23 cellular contexts compared by ENCODE assay signal in the genomic region with DNA sequence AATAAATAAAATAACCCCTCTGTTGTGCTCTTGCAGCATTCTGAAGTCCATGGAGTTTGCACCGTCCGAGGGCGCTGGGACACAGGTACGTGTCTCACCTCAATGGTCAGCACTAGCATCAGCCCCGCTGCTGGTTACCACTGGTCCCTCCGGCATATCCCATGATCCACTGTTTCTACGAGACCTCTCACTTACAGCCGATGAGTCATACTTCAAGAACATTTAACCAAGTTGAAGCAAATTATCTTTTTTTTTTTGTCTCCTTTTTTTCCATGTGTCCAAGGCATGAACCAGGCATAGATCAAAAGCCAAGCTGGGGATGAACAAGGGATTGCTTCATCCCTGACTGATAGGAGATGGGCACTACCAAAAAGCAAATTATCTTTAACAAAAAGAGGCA.
A peak's percentile ranks its signal among the peaks of the same experiment; 100 is the strongest.
DNase-seq lines count a peak whose midpoint lies in the region; TF ChIP-seq lines count a peak whose summit lies in the region.
"Had no signal": no experiment of that assay in that cellular context is flagged by ENCODE, and none has a peak within 500 bp of the region (broad histone marks: within the 10 kb centered on the region; RNA-seq: fewer than 3 reads in every experiment).

No MANE protein-coding gene starts in this region.

- H3K27ac ChIP-seq in esophagus muscularis mucosa (replicated peaks in 1 of 4), result no peak overlapping the region
- H3K27ac ChIP-seq: gastroesophageal sphincter, spleen, tibial artery had no signal

- H3K27me3 ChIP-seq in esophagus muscularis mucosa, result no peaks in the 10 kb centered on the region
- H3K27me3 ChIP-seq: BE2C, gastroesophageal sphincter, spleen, tibial artery had no signal

- in situ Hi-C loops in astrocyte of the spinal cord (cut with HindIII; ENCODE audit: low sequenced_read_pairs), result no loop called here

- H3K9me3 ChIP-seq in esophagus muscularis mucosa, result no peaks in the 10 kb centered on the region
- H3K9me3 ChIP-seq: BE2C, gastroesophageal sphincter, spleen, tibial artery had no signal

- no peak for TF ChIP-seq EP300 in esophagus muscularis mucosa (IDR thresholded peaks at IDR 0.05)

- H3K4me1 Mint-ChIP-seq in HFFc6 (ENCODE audit: low read depth), result peaks cover 7% of the 10 kb centered on the region

- peaks cover 39 to 97% (median 93%) of the 10 kb centered on the region in 4 donors for H3K36me3 ChIP-seq in esophagus muscularis mucosa

- WGBS in esophagus muscularis mucosa, result 96% methylated on average over 8 of the region's 8 CpGs

- H3K27me3 Mint-ChIP-seq in HFFc6 (ENCODE audit: insufficient read depth), result no peaks in the 10 kb centered on the region
- H3K27me3 Mint-ChIP-seq: activated CD4-positive, alpha-beta memory T cell treated with anti-CD3 and anti-CD28 coated beads for 36 hours; stimulated activated naive CD8-positive, alpha-beta T cell treated with anti-CD3 and anti-CD28 coated beads, Interleukin-15, Interleukin-2, amounts not matched to agents 100 ng/mL and 50 ng/mL, for 24 hours had no signal

- H3K4me3 ChIP-seq in astrocyte of the spinal cord (ENCODE audit: low read depth, low read length) (no peak overlapping the region), fibroblast of villous mesenchyme (ENCODE audit: low read depth, low read length) (no peak overlapping the region), esophagus muscularis mucosa (no peak overlapping the region)
- H3K4me3 ChIP-seq: gastroesophageal sphincter, spleen, tibial artery had no signal

- H3K27ac Mint-ChIP-seq in HFFc6, result no peak overlapping the region
- H3K27ac Mint-ChIP-seq: activated CD4-positive, alpha-beta memory T cell treated with anti-CD3 and anti-CD28 coated beads for 36 hours; stimulated activated naive CD8-positive, alpha-beta T cell treated with anti-CD3 and anti-CD28 coated beads, Interleukin-15, Interleukin-2, amounts not matched to agents 100 ng/mL and 50 ng/mL, for 24 hours had no signal

- TF ChIP-seq CTCF in HFFc6 (IDR thresholded peaks at IDR 0.05) (no peak), astrocyte of the spinal cord (IDR thresholded peaks at IDR 0.05; ENCODE audit: low read depth, low read length) (no peak), fibroblast of villous mesenchyme (IDR thresholded peaks at IDR 0.05; ENCODE audit: insufficient read depth, low read depth, low read length) (no peak), GM10248 (IDR thresholded peaks at IDR 0.05; ENCODE audit: control extremely low read depth, extremely low read depth, low read depth, missing control alignments) (no peak), esophagus muscularis mucosa (IDR thresholded peaks at IDR 0.05) (no peak)

- DNase-seq in A172 (ENCODE audit: low spot score) (peak; percentile 14), HFFc6 (peak; percentile 2), astrocyte of the spinal cord (ENCODE audit: low read depth, low spot score) (peak; percentile 28), fibroblast of villous mesenchyme (ENCODE audit: low read depth) (peak; percentile 50), GM10248 (ENCODE audit: extremely low spot score) (no peak), superior temporal gyrus (ENCODE audit: extremely low spot score) (no peak), hepatic stellate cell (ENCODE audit: low spot score) (no peak), esophagus muscularis mucosa (ENCODE audit: extremely low spot score) (no peak)
- DNase-seq: activated CD4-positive, alpha-beta memory T cell treated with anti-CD3 and anti-CD28 coated beads for 36 hours; activated CD4-positive, CD25-positive, alpha-beta regulatory T cell; activated gamma-delta T cell; BE2C; dermis blood vessel endothelial cell; DND-41; NCI-H146; NCI-H2171 treated with DMSO at 0.1 percent for 48 hours; NCI-H524 treated with DMSO at 0.1 percent for 48 hours; occipital lobe; spleen; stimulated activated CD4-positive, alpha-beta T cell treated with anti-CD3 and anti-CD28 coated beads, Interleukin-4, amount 100 ng/mL, for 24 hours; tibial artery had no signal

- POLR2A ChIA-PET in GM10248 (lab: Yijun Ruan, JAX), result no interaction called here

- peaks cover 0 to 5% (median 0%) of the 10 kb centered on the region in 4 donors for H3K4me1 ChIP-seq in esophagus muscularis mucosa
- H3K4me1 ChIP-seq: gastroesophageal sphincter, spleen, tibial artery had no signal

- peaks cover 20% of the 10 kb centered on the region for H3K36me3 Mint-ChIP-seq in HFFc6 (ENCODE audit: low read depth)

- intact Hi-C loops in esophagus muscularis mucosa (cut with DNase I), result no loop called here

- CTCF ChIA-PET in GM10248 (lab: Yijun Ruan, JAX), result no interaction called here

- no peaks in the 10 kb centered on the region for H3K9me3 Mint-ChIP-seq in HFFc6
- H3K9me3 Mint-ChIP-seq: activated CD4-positive, alpha-beta memory T cell treated with anti-CD3 and anti-CD28 coated beads for 36 hours; stimulated activated naive CD8-positive, alpha-beta T cell treated with anti-CD3 and anti-CD28 coated beads, Interleukin-15, Interleukin-2, amounts not matched to agents 100 ng/mL and 50 ng/mL, for 24 hours had no signal

- H3K4me3 Mint-ChIP-seq in HFFc6, result no peak overlapping the region
- H3K4me3 Mint-ChIP-seq: activated CD4-positive, alpha-beta memory T cell treated with anti-CD3 and anti-CD28 coated beads for 36 hours; stimulated activated naive CD8-positive, alpha-beta T cell treated with anti-CD3 and anti-CD28 coated beads, Interleukin-15, Interleukin-2, amounts not matched to agents 100 ng/mL and 50 ng/mL, for 24 hours had no signal

- no peak for TF ChIP-seq POLR2A in esophagus muscularis mucosa (IDR thresholded peaks at IDR 0.05; ENCODE audit: low read depth)

Comparison
In these comparisons a context has a peak if more than half of its experiments do, and no peak if none do; other contexts are left out.
1. DNase-seq: peak in A172 (single experiment), HFFc6 (single experiment), astrocyte of the spinal cord (single experiment) and fibroblast of villous mesenchyme (single experiment); none in GM10248 (single experiment), superior temporal gyrus (single experiment), hepatic stellate cell (single experiment) and esophagus muscularis mucosa (single experiment).